In genomic region chr1:145926706-145927072, GRCh38 we compare ENCODE assay signal across 8 cellular contexts. TPM values are rescaled to one million over a fixed set of nuclear protein-coding genes. Genes with fewer than 3 reads are reported as not detected.
DNase-seq lines count a peak whose midpoint lies in the region; ATAC-seq, FAIRE-seq and TF ChIP-seq lines count a peak whose summit lies in the region.

No MANE protein-coding gene starts in this region.

- H3K4me3 ChIP-seq in LNCaP clone FGC (ENCODE audit: low read depth, low read length) (peak overlapping the region; percentile 98), astrocyte (ENCODE audit: insufficient read depth, low read depth, low read length) (peak overlapping the region; percentile 98), mucosa of stomach (ENCODE audit: low read length) (peak overlapping the region; percentile 92), tibial artery (peak overlapping the region; percentile 64 to 75)

- TF ChIP-seq CTCF in LNCaP clone FGC (IDR thresholded peaks at IDR 0.05; ENCODE audit: control insufficient read depth, extremely low read depth, insufficient read depth): no peak
- TF ChIP-seq CTCF in astrocyte (IDR thresholded peaks at IDR 0.05; ENCODE audit: insufficient read depth, low read depth, low read length): no peak
- TF ChIP-seq CTCF in tibial artery (IDR thresholded peaks at IDR 0.05): no peak

- peaks cover 4% of the 10 kb centered on the region for H4K20me1 ChIP-seq in astrocyte (ENCODE audit: insufficient read depth, low read length)

- no peaks in the 10 kb centered on the region for H3K9me3 ChIP-seq in astrocyte (ENCODE audit: insufficient read depth, low read depth, low read length)
- no peaks in the 10 kb centered on the region for H3K9me3 ChIP-seq in mucosa of stomach (ENCODE audit: control insufficient read depth, low read length)
- H3K9me3 ChIP-seq in tibial artery: no peaks in the 10 kb centered on the region

- H3K4me1 ChIP-seq in astrocyte (ENCODE audit: insufficient read depth, low read length) (peaks cover 9% of the 10 kb centered on the region), mucosa of stomach (ENCODE audit: control insufficient read depth, insufficient read depth, low read length) (peaks cover 9% of the 10 kb centered on the region), tibial artery (peaks cover 0 to 19% (median 10%) of the 10 kb centered on the region in 4 donors)

- peaks cover 20% of the 10 kb centered on the region for H3K79me2 ChIP-seq in astrocyte (ENCODE audit: insufficient read depth, low read length)

- ATAC-seq in GM18907 (IDR thresholded peaks at IDR 0.05; ENCODE audit: unreplicated experiment): peak; percentile 19

- H3K9ac ChIP-seq in astrocyte (ENCODE audit: low read length) (peak overlapping the region; percentile 98), mucosa of stomach (ENCODE audit: low read length) (peak overlapping the region; percentile 100)

- no peak overlapping the region for H3K27ac Mint-ChIP-seq in astrocyte (ENCODE audit: unreplicated experiment)

- H3K9me3 Mint-ChIP-seq in astrocyte (ENCODE audit: unreplicated experiment): peaks cover 2% of the 10 kb centered on the region

- H3K4me1 Mint-ChIP-seq in astrocyte (ENCODE audit: low read depth, unreplicated experiment): peaks cover 9% of the 10 kb centered on the region

- no peak overlapping the region for H3K4me3 Mint-ChIP-seq in astrocyte (ENCODE audit: unreplicated experiment)

- no peaks in the 10 kb centered on the region for H3K27me3 ChIP-seq in astrocyte (ENCODE audit: insufficient read depth, low read length)
- no peaks in the 10 kb centered on the region for H3K27me3 ChIP-seq in mucosa of stomach (ENCODE audit: control insufficient read depth, insufficient read depth, low read length)
- no peaks in the 10 kb centered on the region for H3K27me3 ChIP-seq in tibial artery

- peak overlapping the region; percentile 88 for H2AFZ ChIP-seq in astrocyte (ENCODE audit: low read depth, low read length)

- intact Hi-C loops in tibial artery (cut with DNase I; ENCODE audit: low total_unique reads): no loop called here

- no peak for FAIRE-seq in astrocyte (lab: Jason Lieb, UNC)

- H3K27me3 Mint-ChIP-seq in astrocyte (ENCODE audit: low read depth, unreplicated experiment): no peaks in the 10 kb centered on the region

- peak overlapping the region; percentile 96 for H3K27ac ChIP-seq in astrocyte (ENCODE audit: low read depth, low read length)
- H3K27ac ChIP-seq in tibial artery: peak overlapping the region; percentile 95

- H3K36me3 ChIP-seq in astrocyte (ENCODE audit: insufficient read depth, low read length): peaks cover 10% of the 10 kb centered on the region
- H3K36me3 ChIP-seq in mucosa of stomach (ENCODE audit: control insufficient read depth, insufficient read depth, low read length): no peaks in the 10 kb centered on the region
- peaks cover 0 to 23% (median 14%) of the 10 kb centered on the region in 3 donors for H3K36me3 ChIP-seq in tibial artery

- peak overlapping the region; percentile 92 for H3K4me2 ChIP-seq in astrocyte (ENCODE audit: low read length)

- peaks cover 7% of the 10 kb centered on the region for H3K36me3 Mint-ChIP-seq in astrocyte (ENCODE audit: low read depth, unreplicated experiment)

- DNase-seq in LNCaP clone FGC (ENCODE audit: low read depth) (no peak), astrocyte (ENCODE audit: low read depth) (peak; percentile 39), tibial artery (no peak), SK-N-DZ (ENCODE audit: low spot score) (no peak), NCI-H2029 (lab: John Stamatoyannopoulos, UW) (no peak), SIG-M5 (lab: John Stamatoyannopoulos, UW) (no peak)

RNA-seq across cellular contexts. Expression of gene RBM8A, which starts 0.6 kb away (rescaled TPM):
- total RNA-seq in astrocyte: 157 and 177 TPM in 2 replicates
- polyA plus RNA-seq in SK-N-DZ (2014; cell fraction: cytosol; rRNA removed): 326 and 347 TPM in 2 replicates
- 219 and 253 TPM in 2 replicates for polyA plus RNA-seq in SK-N-DZ (2014; cell fraction: nucleus; rRNA removed)

RNA-seq across cellular contexts. Expression of gene PEX11B, which starts 8.2 kb away (rescaled TPM):
- 19.9 and 20.7 TPM in 2 replicates for total RNA-seq in astrocyte
- 29.0 and 32.3 TPM in 2 replicates for polyA plus RNA-seq in SK-N-DZ (2014; cell fraction: cytosol; rRNA removed)
- 25.1 and 27.1 TPM in 2 replicates for polyA plus RNA-seq in SK-N-DZ (2014; cell fraction: nucleus; rRNA removed)

RNA-seq across cellular contexts. Expression of gene ITGA10, which starts 16.8 kb away (rescaled TPM):
- 0.65 and 1.0 TPM in 2 replicates for total RNA-seq in astrocyte
- polyA plus RNA-seq in SK-N-DZ (2014; cell fraction: cytosol; rRNA removed): 0.36 TPM in 1 of 2 replicates, not detected in the other
- 0.37 and 0.51 TPM in 2 replicates for polyA plus RNA-seq in SK-N-DZ (2014; cell fraction: nucleus; rRNA removed)

RNA-seq across cellular contexts. Expression of gene LIX1L, which starts 31.1 kb away (rescaled TPM):
- 35.4 and 37.2 TPM in 2 replicates for total RNA-seq in astrocyte
- polyA plus RNA-seq in SK-N-DZ (2014; cell fraction: cytosol; rRNA removed): 22.4 and 25.6 TPM in 2 replicates
- polyA plus RNA-seq in SK-N-DZ (2014; cell fraction: nucleus; rRNA removed): 3.5 and 6.5 TPM in 2 replicates

RNA-seq across cellular contexts. Expression of gene ANKRD34A, which starts 37.7 kb away (rescaled TPM):
- total RNA-seq in astrocyte: 5.8 and 6.3 TPM in 2 replicates
- 0.55 and 0.71 TPM in 2 replicates for polyA plus RNA-seq in SK-N-DZ (2014; cell fraction: cytosol; rRNA removed)
- polyA plus RNA-seq in SK-N-DZ (2014; cell fraction: nucleus; rRNA removed): 0.46 and 0.58 TPM in 2 replicates
